16 cellular contexts compared by ENCODE assay signal in the genomic region with DNA sequence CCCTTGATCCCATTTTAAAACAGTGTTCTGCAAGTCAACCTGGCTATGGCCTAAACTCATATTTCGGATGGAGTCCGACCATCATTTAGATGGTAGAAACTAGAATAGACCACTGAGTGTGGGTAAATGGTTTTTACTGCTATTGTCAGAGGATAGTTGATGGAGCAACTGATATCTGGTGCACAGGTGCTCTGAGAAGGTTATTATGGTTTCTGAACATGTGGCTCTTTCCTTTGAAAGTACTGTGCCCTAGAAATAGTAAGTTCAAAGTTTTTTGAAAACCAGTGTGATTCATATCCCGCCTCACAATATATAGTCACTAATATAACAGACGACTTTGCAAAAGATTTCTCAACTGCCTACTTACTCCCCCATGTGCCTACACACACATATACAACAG.
DNase-seq lines count a peak whose midpoint lies in the region; ATAC-seq and TF ChIP-seq lines count a peak whose summit lies in the region.
"Had no signal": no experiment of that assay in that cellular context is flagged by ENCODE, and none has a peak within 500 bp of the region (broad histone marks: within the 10 kb centered on the region; RNA-seq: fewer than 3 reads in every experiment).

No MANE protein-coding gene starts in this region.

- no peaks in the 10 kb centered on the region for H3K27me3 ChIP-seq in right lobe of liver
- no peaks in the 10 kb centered on the region for H3K27me3 ChIP-seq in GM23248 (replicated peaks; ENCODE audit: insufficient read depth)
- H3K27me3 ChIP-seq: heart right ventricle, Peyer's patch had no signal

- H3K9me3 ChIP-seq in right lobe of liver (no peaks in the 10 kb centered on the region), GM23248 (ENCODE audit: low read depth) (no peaks in the 10 kb centered on the region)
- H3K9me3 ChIP-seq: Peyer's patch had no signal

- H3K4me1 ChIP-seq in right lobe of liver = no peaks in the 10 kb centered on the region
- peaks cover 8% of the 10 kb centered on the region; the same call in 1 of the 2 replicates for H3K4me1 ChIP-seq in GM23248 (ENCODE audit: insufficient read depth)

- in situ Hi-C loops in GM23248 (cut with MboI) = no loop called here

- H3K9ac ChIP-seq in GM23248 = no peak overlapping the region

- peak overlapping the region; percentile 52 for H3K4me3 Mint-ChIP-seq in activated naive CD4-positive, alpha-beta T cell treated with anti-CD3 and anti-CD28 coated beads, Interleukin-2, amount 10 ng/mL, durations not matched to agents 7 days and 5 days
- H3K4me3 Mint-ChIP-seq in activated T-helper 1 cell treated with anti-CD3 and anti-CD28 coated beads, Interleukin-12 subunit alpha, Interleukin-12 subunit beta, Interleukin-2, Interleukin-4 antibody, amounts not matched to agents 30 ng/mL and 10 ng/mL and 1 ng/mL, durations not matched to agents 14 hours and 24 hours and 36 hours = peak overlapping the region; percentile 75

- H3K27ac Mint-ChIP-seq in activated naive CD4-positive, alpha-beta T cell treated with anti-CD3 and anti-CD28 coated beads, Interleukin-2, amount 10 ng/mL, durations not matched to agents 7 days and 5 days = peak overlapping the region; percentile 98
- H3K27ac Mint-ChIP-seq in activated T-helper 1 cell treated with anti-CD3 and anti-CD28 coated beads, Interleukin-12 subunit alpha, Interleukin-12 subunit beta, Interleukin-2, Interleukin-4 antibody, amounts not matched to agents 30 ng/mL and 10 ng/mL and 1 ng/mL, durations not matched to agents 14 hours and 24 hours and 36 hours = peak overlapping the region; percentile 91
- H3K27ac Mint-ChIP-seq: progenitor cell of endocrine pancreas had no signal

- H3K79me2 ChIP-seq in GM23248 (ENCODE audit: insufficient read depth) = no peaks in the 10 kb centered on the region

- CTCF ChIA-PET in activated naive CD4-positive, alpha-beta T cell treated with anti-CD3 and anti-CD28 coated beads, Interleukin-2, amount 10 ng/mL, durations not matched to agents 7 days and 5 days (lab: Charles Lee) = interaction anchor here (0.6 to 1.6 kb wide), 10 partner anchors 64 to 828 kb away, joined by 3 to 8 read pairs (median 5); partner anchors contain the start of gene BTG1

- DNase-seq in activated naive CD4-positive, alpha-beta T cell treated with anti-CD3 and anti-CD28 coated beads, Interleukin-2, amount 10 ng/mL, durations not matched to agents 7 days and 5 days = no peak
- no peak for DNase-seq in activated naive CD4-positive, alpha-beta T cell (lab: John Stamatoyannopoulos, UW)
- no peak for DNase-seq in activated T-helper 1 cell treated with anti-CD3 and anti-CD28 coated beads, Interleukin-12 subunit alpha, Interleukin-12 subunit beta, Interleukin-2, Interleukin-4 antibody, amounts not matched to agents 30 ng/mL and 10 ng/mL and 1 ng/mL, durations not matched to agents 14 hours and 24 hours and 36 hours (ENCODE audit: low spot score)
- DNase-seq in right lobe of liver = no peak
- DNase-seq in putamen (ENCODE audit: low spot score) = no peak
- DNase-seq in GM23248 = no peak
- DNase-seq: anterior cingulate cortex; GDM1; heart right ventricle; NCI-H2029 treated with DMSO at 0.1 percent for 48 hours; Peyer's patch; stimulated activated CD4-positive, alpha-beta T cell treated with anti-CD3 and anti-CD28 coated beads, Interleukin-4, amount 100 ng/mL, for 24 hours had no signal

- H3K27me3 Mint-ChIP-seq in activated naive CD4-positive, alpha-beta T cell treated with anti-CD3 and anti-CD28 coated beads, Interleukin-2, amount 10 ng/mL, durations not matched to agents 7 days and 5 days = no peaks in the 10 kb centered on the region
- no peaks in the 10 kb centered on the region for H3K27me3 Mint-ChIP-seq in activated T-helper 1 cell treated with anti-CD3 and anti-CD28 coated beads, Interleukin-12 subunit alpha, Interleukin-12 subunit beta, Interleukin-2, Interleukin-4 antibody, amounts not matched to agents 30 ng/mL and 10 ng/mL and 1 ng/mL, durations not matched to agents 14 hours and 24 hours and 36 hours (ENCODE audit: insufficient read depth)
- H3K27me3 Mint-ChIP-seq: progenitor cell of endocrine pancreas had no signal

- TF ChIP-seq POLR2A in right lobe of liver (IDR thresholded peaks at IDR 0.05) = no peak

- H3K36me3 ChIP-seq in right lobe of liver (no peaks in the 10 kb centered on the region), GM23248 (ENCODE audit: low read depth) (no peaks in the 10 kb centered on the region)
- H3K36me3 ChIP-seq: heart right ventricle, Peyer's patch had no signal

- H3K9me2 ChIP-seq in GM23248 (ENCODE audit: insufficient read depth) = no peaks in the 10 kb centered on the region

- H3K27ac ChIP-seq in right lobe of liver (no peak overlapping the region), GM23248 (no peak overlapping the region)
- H3K27ac ChIP-seq: VCaP had no signal

- peaks cover 43% of the 10 kb centered on the region for H3K4me1 Mint-ChIP-seq in activated naive CD4-positive, alpha-beta T cell treated with anti-CD3 and anti-CD28 coated beads, Interleukin-2, amount 10 ng/mL, durations not matched to agents 7 days and 5 days
- peaks cover 53% of the 10 kb centered on the region for H3K4me1 Mint-ChIP-seq in activated T-helper 1 cell treated with anti-CD3 and anti-CD28 coated beads, Interleukin-12 subunit alpha, Interleukin-12 subunit beta, Interleukin-2, Interleukin-4 antibody, amounts not matched to agents 30 ng/mL and 10 ng/mL and 1 ng/mL, durations not matched to agents 14 hours and 24 hours and 36 hours (ENCODE audit: low read depth)

- H4K20me1 ChIP-seq in GM23248 (ENCODE audit: insufficient read depth) = no peaks in the 10 kb centered on the region

- H3K9me3 Mint-ChIP-seq in activated naive CD4-positive, alpha-beta T cell treated with anti-CD3 and anti-CD28 coated beads, Interleukin-2, amount 10 ng/mL, durations not matched to agents 7 days and 5 days = peaks cover 14% of the 10 kb centered on the region
- peaks cover 14% of the 10 kb centered on the region for H3K9me3 Mint-ChIP-seq in activated T-helper 1 cell treated with anti-CD3 and anti-CD28 coated beads, Interleukin-12 subunit alpha, Interleukin-12 subunit beta, Interleukin-2, Interleukin-4 antibody, amounts not matched to agents 30 ng/mL and 10 ng/mL and 1 ng/mL, durations not matched to agents 14 hours and 24 hours and 36 hours

- H3K4me2 ChIP-seq in GM23248 (ENCODE audit: unreplicated experiment) = no peak overlapping the region

- intact Hi-C loops in activated T-helper 1 cell treated with anti-CD3 and anti-CD28 coated beads, Interleukin-12 subunit alpha, Interleukin-12 subunit beta, Interleukin-2, Interleukin-4 antibody, amounts not matched to agents 30 ng/mL and 10 ng/mL and 1 ng/mL, durations not matched to agents 14 hours and 24 hours and 36 hours (cut with micrococcal nuclease) = loop anchor here (2.0 to 10.0 kb wide), 5 partner anchors 87 to 525 kb away; no protein-coding TSS in a partner anchor
- intact Hi-C loops in right lobe of liver (cut with DNase I) = no loop called here

- H3K4me3 ChIP-seq in right lobe of liver (no peak overlapping the region), GM23248 (no peak overlapping the region)
- H3K4me3 ChIP-seq: heart right ventricle, Peyer's patch had no signal

- 85% methylated on average over 4 of the region's 4 CpGs for WGBS in right lobe of liver (ENCODE audit: insufficient coverage, low coverage, low lambda C conversion rate, missing lambda C conversion rate)
- 77 to 81% methylated on average over 4 of the region's 4 CpGs for WGBS in GM23248 (ENCODE audit: low coverage in 1 of 2, low lambda C conversion rate in 2 of 2, missing lambda C conversion rate in 2 of 2), 2 experiments

- TF ChIP-seq CTCF in right lobe of liver (IDR thresholded peaks at IDR 0.05) = no peak

- H3F3A ChIP-seq in GM23248 (ENCODE audit: insufficient read depth) = 0 out of 2 replicates have a peak, but pooled peaks cover 9% of the 10 kb centered on the region

- ATAC-seq in HG03095 (IDR thresholded peaks at IDR 0.05; ENCODE audit: unreplicated experiment) = peak; percentile 51
- ATAC-seq in right lobe of liver = no peak
- no peak for ATAC-seq in GM18907 (IDR thresholded peaks at IDR 0.05; ENCODE audit: unreplicated experiment)
- ATAC-seq: heart right ventricle had no signal

- H3K36me3 Mint-ChIP-seq in activated naive CD4-positive, alpha-beta T cell treated with anti-CD3 and anti-CD28 coated beads, Interleukin-2, amount 10 ng/mL, durations not matched to agents 7 days and 5 days = peaks cover 30% of the 10 kb centered on the region
- H3K36me3 Mint-ChIP-seq in activated T-helper 1 cell treated with anti-CD3 and anti-CD28 coated beads, Interleukin-12 subunit alpha, Interleukin-12 subunit beta, Interleukin-2, Interleukin-4 antibody, amounts not matched to agents 30 ng/mL and 10 ng/mL and 1 ng/mL, durations not matched to agents 14 hours and 24 hours and 36 hours (ENCODE audit: low read depth) = peaks cover 19% of the 10 kb centered on the region

- no peak overlapping the region for H2AFZ ChIP-seq in GM23248
